In genomic region chr3:188342991-188343732, GRCh38 we compare ENCODE assay signal across 30 cellular contexts.
DNase-seq lines count a peak whose midpoint lies in the region; ATAC-seq, FAIRE-seq and TF ChIP-seq lines count a peak whose summit lies in the region.
"Had no signal": no experiment of that assay in that cellular context is flagged by ENCODE, and none has a peak within 500 bp of the region (broad histone marks: within the 10 kb centered on the region; RNA-seq: fewer than 3 reads in every experiment).

No MANE protein-coding gene starts in this region.

- no peak overlapping the region for H3K4me3 ChIP-seq in gastroesophageal sphincter
- H3K4me3 ChIP-seq: pancreas, Peyer's patch, SJCRH30 had no signal

- no peaks in the 10 kb centered on the region for H3K36me3 ChIP-seq in gastroesophageal sphincter
- H3K36me3 ChIP-seq: pancreas, Peyer's patch, SJCRH30 had no signal

- DNase-seq in GM18507 (ENCODE audit: extremely low spot score, insufficient read length, low read depth) (peak; percentile 7), nephron progenitor cell (no peak), CD1c-positive myeloid dendritic cell (ENCODE audit: extremely low spot score) (no peak), GM03348 (ENCODE audit: low spot score) (no peak), NAMALWA (ENCODE audit: low spot score) (no peak), NCI-H510A (lab: John Stamatoyannopoulos, UW) (no peak)
- DNase-seq: activated CD4-positive, CD25-positive, alpha-beta regulatory T cell treated with anti-CD3 and anti-CD28 coated beads, Interleukin-2, amount 50 U/mL, for 72 hours; activated CD8-positive, alpha-beta T cell treated with anti-CD3 and anti-CD28 coated beads for 36 hours; AML-193; CD8-positive, alpha-beta memory T cell; effector CD8-positive, alpha-beta T cell; erythroblast; foreskin keratinocyte; hippocampal formation; immature natural killer cell; naive thymus-derived CD8-positive, alpha-beta T cell; NCI-H1436 treated with DMSO at 0.1 percent for 48 hours; NCI-H524; NK-92 treated with Interleukin-12 subunit alpha and Interleukin-12 subunit beta, amount 100 ng/mL, for 24 hours; pancreas; Peyer's patch; SJCRH30; stimulated activated CD8-positive, alpha-beta memory T cell treated with anti-CD3 and anti-CD28 coated beads, Interleukin-4, amount 100 ng/mL, for 48 hours; T-cell; trophoblast cell had no signal

- TF ChIP-seq CTCF in gastroesophageal sphincter (IDR thresholded peaks at IDR 0.05) (no peak), nephron progenitor cell (IDR thresholded peaks at IDR 0.05) (no peak)

- FAIRE-seq in GM18507 (lab: Jason Lieb, UNC) = no peak
- FAIRE-seq: pancreas, TTC549 had no signal

- TF ChIP-seq POLR2A in gastroesophageal sphincter (IDR thresholded peaks at IDR 0.05) = no peak

- peaks cover 32 to 89% (median 46%) of the 10 kb centered on the region in 3 donors for H3K4me1 ChIP-seq in gastroesophageal sphincter
- H3K4me1 ChIP-seq: SJCRH30 had no signal

- no peak overlapping the region for H3K4me3 Mint-ChIP-seq in nephron progenitor cell
- H3K4me3 Mint-ChIP-seq: activated CD8-positive, alpha-beta T cell treated with anti-CD3 and anti-CD28 coated beads for 36 hours; CD8-positive, alpha-beta memory T cell; immature natural killer cell; naive thymus-derived CD8-positive, alpha-beta T cell; T-cell had no signal

- H3K27me3 ChIP-seq in gastroesophageal sphincter = no peaks in the 10 kb centered on the region
- H3K27me3 ChIP-seq: foreskin keratinocyte, pancreas, Peyer's patch, SJCRH30 had no signal

- no peaks in the 10 kb centered on the region for H3K9me3 Mint-ChIP-seq in nephron progenitor cell
- H3K9me3 Mint-ChIP-seq: activated CD8-positive, alpha-beta T cell treated with anti-CD3 and anti-CD28 coated beads for 36 hours; CD8-positive, alpha-beta memory T cell; immature natural killer cell; naive thymus-derived CD8-positive, alpha-beta T cell; T-cell had no signal

- peaks cover 22% of the 10 kb centered on the region for H3K4me1 Mint-ChIP-seq in nephron progenitor cell

- peak overlapping the region; percentile 66 to 76 (median 68) for H3K27ac ChIP-seq in gastroesophageal sphincter
- H3K27ac ChIP-seq: foreskin keratinocyte, KMS-11, pancreas, Peyer's patch, SJCRH30 had no signal

- peak; percentile 53 for ATAC-seq in HG02938 (IDR thresholded peaks at IDR 0.05; ENCODE audit: unreplicated experiment)
- no peak for ATAC-seq in gastroesophageal sphincter
- ATAC-seq: activated CD8-positive, alpha-beta T cell treated with anti-CD3 and anti-CD28 coated beads for 36 hours; foreskin keratinocyte; left lobe of liver; naive thymus-derived CD8-positive, alpha-beta T cell; T-cell had no signal

- H3K9me3 ChIP-seq in gastroesophageal sphincter = no peaks in the 10 kb centered on the region
- H3K9me3 ChIP-seq: pancreas, Peyer's patch, SJCRH30 had no signal

- no peak for TF ChIP-seq EP300 in gastroesophageal sphincter (IDR thresholded peaks at IDR 0.05)

- 50 to 64% methylated on average over 5 to 9 of the region's 9 CpGs for WGBS in gastroesophageal sphincter (ENCODE audit: low coverage in 1 of 2), 2 donors

- H3K36me3 Mint-ChIP-seq in nephron progenitor cell (ENCODE audit: low read depth) = no peaks in the 10 kb centered on the region

- H3K27ac Mint-ChIP-seq in nephron progenitor cell = peak overlapping the region; percentile 37
- H3K27ac Mint-ChIP-seq: activated CD8-positive, alpha-beta T cell treated with anti-CD3 and anti-CD28 coated beads for 36 hours; CD8-positive, alpha-beta memory T cell; immature natural killer cell; naive thymus-derived CD8-positive, alpha-beta T cell; T-cell had no signal

- no peaks in the 10 kb centered on the region for H3K27me3 Mint-ChIP-seq in nephron progenitor cell (ENCODE audit: low read depth, poor library complexity)
- H3K27me3 Mint-ChIP-seq: activated CD8-positive, alpha-beta T cell treated with anti-CD3 and anti-CD28 coated beads for 36 hours; naive thymus-derived CD8-positive, alpha-beta T cell; T-cell had no signal
